ENCODE assay signal across 12 cellular contexts in genomic region chrX:40444798-40445496, GRCh38.
A peak's percentile ranks its signal among the peaks of the same experiment; 100 is the strongest.
DNase-seq lines count a peak whose midpoint lies in the region; ATAC-seq and TF ChIP-seq lines count a peak whose summit lies in the region.
"Had no signal": no experiment of that assay in that cellular context is flagged by ENCODE, and none has a peak within 500 bp of the region (broad histone marks: within the 10 kb centered on the region; RNA-seq: fewer than 3 reads in every experiment).

No MANE protein-coding gene starts in this region.

- no peak overlapping the region for H3K4me3 Mint-ChIP-seq in T-helper 17 cell
- no peak overlapping the region for H3K4me3 Mint-ChIP-seq in activated naive CD4-positive, alpha-beta T cell treated with anti-CD3 and anti-CD28 coated beads, Interleukin-2, amount 10 ng/mL, durations not matched to agents 7 days and 5 days
- no peak overlapping the region for H3K4me3 Mint-ChIP-seq in stimulated activated effector memory CD8-positive, alpha-beta T cell treated with anti-CD3 and anti-CD28 coated beads, Interleukin-12 subunit alpha, Interleukin-12 subunit beta, amount 100 ng/mL, for 72 hours

- H3K27me3 Mint-ChIP-seq in T-helper 17 cell: peaks cover 11% of the 10 kb centered on the region
- no peaks in the 10 kb centered on the region for H3K27me3 Mint-ChIP-seq in activated naive CD4-positive, alpha-beta T cell treated with anti-CD3 and anti-CD28 coated beads, Interleukin-2, amount 10 ng/mL, durations not matched to agents 7 days and 5 days

- CTCF ChIA-PET in HEK293T (lab: Yijun Ruan, JAX): no interaction called here
- CTCF ChIA-PET in activated naive CD4-positive, alpha-beta T cell treated with anti-CD3 and anti-CD28 coated beads, Interleukin-2, amount 10 ng/mL, durations not matched to agents 7 days and 5 days (lab: Charles Lee): no interaction called here

- no peak for DNase-seq in HEK293T (ENCODE audit: extremely low spot score)
- DNase-seq in T-helper 17 cell: no peak
- DNase-seq in retina: peak; percentile 56
- DNase-seq in activated naive CD4-positive, alpha-beta T cell treated with anti-CD3 and anti-CD28 coated beads, Interleukin-2, amount 10 ng/mL, durations not matched to agents 7 days and 5 days: no peak
- no peak for DNase-seq in stimulated activated effector memory CD8-positive, alpha-beta T cell treated with anti-CD3 and anti-CD28 coated beads, Interleukin-12 subunit alpha, Interleukin-12 subunit beta, amount 100 ng/mL, for 72 hours (ENCODE audit: low spot score in 2 of 2)
- DNase-seq: EL, IMR-90, NCI-H187, NCI-H2171, NCI-H446 had no signal

- H3K36me3 Mint-ChIP-seq in T-helper 17 cell (ENCODE audit: low read depth): no peaks in the 10 kb centered on the region
- no peaks in the 10 kb centered on the region for H3K36me3 Mint-ChIP-seq in activated naive CD4-positive, alpha-beta T cell treated with anti-CD3 and anti-CD28 coated beads, Interleukin-2, amount 10 ng/mL, durations not matched to agents 7 days and 5 days
- H3K36me3 Mint-ChIP-seq in stimulated activated effector memory CD8-positive, alpha-beta T cell treated with anti-CD3 and anti-CD28 coated beads, Interleukin-12 subunit alpha, Interleukin-12 subunit beta, amount 100 ng/mL, for 72 hours: no peaks in the 10 kb centered on the region

- no peaks in the 10 kb centered on the region for H3K9me3 Mint-ChIP-seq in activated naive CD4-positive, alpha-beta T cell treated with anti-CD3 and anti-CD28 coated beads, Interleukin-2, amount 10 ng/mL, durations not matched to agents 7 days and 5 days
- no peaks in the 10 kb centered on the region for H3K9me3 Mint-ChIP-seq in stimulated activated effector memory CD8-positive, alpha-beta T cell treated with anti-CD3 and anti-CD28 coated beads, Interleukin-12 subunit alpha, Interleukin-12 subunit beta, amount 100 ng/mL, for 72 hours

- peak overlapping the region; percentile 39 for H3K27ac Mint-ChIP-seq in T-helper 17 cell
- no peak overlapping the region for H3K27ac Mint-ChIP-seq in activated naive CD4-positive, alpha-beta T cell treated with anti-CD3 and anti-CD28 coated beads, Interleukin-2, amount 10 ng/mL, durations not matched to agents 7 days and 5 days
- no peak overlapping the region for H3K27ac Mint-ChIP-seq in stimulated activated effector memory CD8-positive, alpha-beta T cell treated with anti-CD3 and anti-CD28 coated beads, Interleukin-12 subunit alpha, Interleukin-12 subunit beta, amount 100 ng/mL, for 72 hours

- H3K4me1 Mint-ChIP-seq in T-helper 17 cell: no peaks in the 10 kb centered on the region
- H3K4me1 Mint-ChIP-seq in activated naive CD4-positive, alpha-beta T cell treated with anti-CD3 and anti-CD28 coated beads, Interleukin-2, amount 10 ng/mL, durations not matched to agents 7 days and 5 days: no peaks in the 10 kb centered on the region
- H3K4me1 Mint-ChIP-seq in stimulated activated effector memory CD8-positive, alpha-beta T cell treated with anti-CD3 and anti-CD28 coated beads, Interleukin-12 subunit alpha, Interleukin-12 subunit beta, amount 100 ng/mL, for 72 hours: peaks cover 8% of the 10 kb centered on the region

- H3K9me3 ChIP-seq in T-helper 17 cell (ENCODE audit: control insufficient read depth, low read length, poor library complexity, severe bottlenecking): no peaks in the 10 kb centered on the region

- POLR2A ChIA-PET in HEK293T (lab: Yijun Ruan, JAX): no interaction called here

- ATAC-seq in T-helper 17 cell (no peak), esophagus mucosa (peak; percentile 39), HG03139 (IDR thresholded peaks at IDR 0.05; ENCODE audit: unreplicated experiment) (no peak)
- no peak for ATAC-seq in stimulated activated effector memory CD8-positive, alpha-beta T cell treated with anti-CD3 and anti-CD28 coated beads, Interleukin-12 subunit alpha, Interleukin-12 subunit beta, amount 100 ng/mL, for 72 hours

TF ChIP-seq in HEK293T, 16 proteins besides CTCF, POLR2A, EP300 and RAD21:
- TF ChIP-seq SP1 (IDR thresholded peaks at IDR 0.05) (no peak), FOXK2 (IDR thresholded peaks at IDR 0.05) (no peak), PKNOX1 (IDR thresholded peaks at IDR 0.05) (peak; percentile 69)
